13 cellular contexts compared by ENCODE assay signal in genomic region chr2:119292226-119292625, GRCh38.
DNase-seq lines count a peak whose midpoint lies in the region; ATAC-seq and TF ChIP-seq lines count a peak whose summit lies in the region.
"Had no signal": no experiment of that assay in that cellular context is flagged by ENCODE, and none has a peak within 500 bp of the region (broad histone marks: within the 10 kb centered on the region; RNA-seq: fewer than 3 reads in every experiment).

No MANE protein-coding gene starts in this region.

- peak overlapping the region in 2 of 5 donors; percentile 16 to 32 for H3K27ac ChIP-seq in stomach
- H3K27ac ChIP-seq: A549, PC-9 had no signal

- WGBS in stomach, 5 donors = 19 to 28% (median 20%) methylated on average over 8 of the region's 8 CpGs

- peaks cover 0 to 20% (median 3%) of the 10 kb centered on the region in 4 donors for H3K36me3 ChIP-seq in stomach

- peak; percentile 20 for TF ChIP-seq CTCF in fibroblast of villous mesenchyme (IDR thresholded peaks at IDR 0.05; ENCODE audit: insufficient read depth, low read depth, low read length)
- peak in 5 of 7 experiments; percentile 14 to 25 (median 21) for TF ChIP-seq CTCF in stomach (IDR thresholded peaks at IDR 0.05)

- peak; percentile 40 for DNase-seq in NCI-H2107 treated with DMSO at 0.1 percent for 48 hours (lab: John Stamatoyannopoulos, UW; ENCODE audit: unreplicated experiment)
- DNase-seq in NCI-H2107 (lab: John Stamatoyannopoulos, UW) = no peak
- DNase-seq in RPMI8226 = peak; percentile 66
- DNase-seq in fibroblast of villous mesenchyme (ENCODE audit: low read depth) = peak; percentile 17
- no peak for DNase-seq in stomach
- no peak for DNase-seq in SIG-M5 treated with dmso at 0.1 percent for 504 hours (lab: John Stamatoyannopoulos, UW; ENCODE audit: unreplicated experiment)
- DNase-seq: left colon; stimulated activated CD4-positive, alpha-beta T cell treated with anti-CD3 and anti-CD28 coated beads, Interleukin-2, amount 100 ng/mL, for 48 hours; stimulated activated naive CD8-positive, alpha-beta T cell treated with anti-CD3 and anti-CD28 coated beads, Interleukin-15, amount 100 ng/mL, for 72 hours had no signal

- H3K27me3 ChIP-seq in stomach = no peaks in the 10 kb centered on the region

- intact Hi-C loops in stomach (cut with DNase I; ENCODE audit: low total_unique reads) = loop anchor here (10.0 kb wide), 1 partner anchor 407 kb away; no protein-coding TSS in a partner anchor

- ATAC-seq in GM21515 (IDR thresholded peaks at IDR 0.05; ENCODE audit: unreplicated experiment) (no peak), GM19395 (IDR thresholded peaks at IDR 0.05; ENCODE audit: unreplicated experiment) (no peak)
- ATAC-seq: A549; left colon; stimulated activated naive CD8-positive, alpha-beta T cell treated with anti-CD3 and anti-CD28 coated beads, Interleukin-15, amount 100 ng/mL, for 72 hours had no signal

- no peak overlapping the region for H3K4me3 ChIP-seq in fibroblast of villous mesenchyme (ENCODE audit: low read depth, low read length)
- no peak overlapping the region for H3K4me3 ChIP-seq in stomach
- H3K4me3 ChIP-seq: A549, PC-9 had no signal

- TF ChIP-seq POLR2A in stomach (IDR thresholded peaks at IDR 0.05) = no peak

- peaks cover 7 to 26% (median 16%) of the 10 kb centered on the region in 4 donors for H3K4me1 ChIP-seq in stomach
- H3K4me1 ChIP-seq: A549 had no signal

- H3K9me3 ChIP-seq in stomach = no peaks in the 10 kb centered on the region
- H3K9me3 ChIP-seq: A549 had no signal

- TF ChIP-seq EP300 in stomach (IDR thresholded peaks at IDR 0.05) = no peak

Comparison
In these comparisons a context has a peak if more than half of its experiments do, and no peak if none do; other contexts are left out.
1. DNase-seq: peak in NCI-H2107 treated with DMSO at 0.1 percent for 48 hours (single experiment), RPMI8226 (single experiment) and fibroblast of villous mesenchyme (single experiment); none in NCI-H2107 (single experiment), stomach (single experiment) and SIG-M5 treated with dmso at 0.1 percent for 504 hours (single experiment).